ENCODE assay signal across 3 cellular contexts in genomic region chr11:75433443-75433842, GRCh38.
A peak's percentile ranks its signal among the peaks of the same experiment; 100 is the strongest.
TF ChIP-seq lines count a peak whose summit lies in the region.

No MANE protein-coding gene starts in this region.

TF ChIP-seq in HepG2, 621 proteins besides CTCF, POLR2A, EP300 and RAD21 (continues in another document):
- TF ChIP-seq, protein P1, sequence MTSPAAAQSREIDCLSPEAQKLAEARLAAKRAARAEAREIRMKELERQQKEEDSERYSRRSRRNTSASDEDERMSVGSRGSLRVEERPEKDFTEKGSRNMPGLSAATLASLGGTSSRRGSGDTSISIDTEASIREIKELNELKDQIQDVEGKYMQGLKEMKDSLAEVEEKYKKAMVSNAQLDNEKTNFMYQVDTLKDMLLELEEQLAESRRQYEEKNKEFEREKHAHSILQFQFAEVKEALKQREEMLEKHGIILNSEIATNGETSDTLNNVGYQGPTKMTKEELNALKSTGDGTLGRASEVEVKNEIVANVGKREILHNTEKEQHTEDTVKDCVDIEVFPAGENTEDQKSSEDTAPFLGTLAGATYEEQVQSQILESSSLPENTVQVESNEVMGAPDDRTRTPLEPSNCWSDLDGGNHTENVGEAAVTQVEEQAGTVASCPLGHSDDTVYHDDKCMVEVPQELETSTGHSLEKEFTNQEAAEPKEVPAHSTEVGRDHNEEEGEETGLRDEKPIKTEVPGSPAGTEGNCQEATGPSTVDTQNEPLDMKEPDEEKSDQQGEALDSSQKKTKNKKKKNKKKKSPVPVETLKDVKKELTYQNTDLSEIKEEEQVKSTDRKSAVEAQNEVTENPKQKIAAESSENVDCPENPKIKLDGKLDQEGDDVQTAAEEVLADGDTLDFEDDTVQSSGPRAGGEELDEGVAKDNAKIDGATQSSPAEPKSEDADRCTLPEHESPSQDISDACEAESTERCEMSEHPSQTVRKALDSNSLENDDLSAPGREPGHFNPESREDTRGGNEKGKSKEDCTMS (CRISPR knock-in tag; conservative IDR thresholded peaks at IDR 0.05) = no peak
- TF ChIP-seq ZFX (CRISPR knock-in tag; IDR thresholded peaks at IDR 0.05; ENCODE audit: low read depth) = 0 out of 2 replicates have a peak, but pooled peaks have one; percentile 8
- TF ChIP-seq, protein P2, sequence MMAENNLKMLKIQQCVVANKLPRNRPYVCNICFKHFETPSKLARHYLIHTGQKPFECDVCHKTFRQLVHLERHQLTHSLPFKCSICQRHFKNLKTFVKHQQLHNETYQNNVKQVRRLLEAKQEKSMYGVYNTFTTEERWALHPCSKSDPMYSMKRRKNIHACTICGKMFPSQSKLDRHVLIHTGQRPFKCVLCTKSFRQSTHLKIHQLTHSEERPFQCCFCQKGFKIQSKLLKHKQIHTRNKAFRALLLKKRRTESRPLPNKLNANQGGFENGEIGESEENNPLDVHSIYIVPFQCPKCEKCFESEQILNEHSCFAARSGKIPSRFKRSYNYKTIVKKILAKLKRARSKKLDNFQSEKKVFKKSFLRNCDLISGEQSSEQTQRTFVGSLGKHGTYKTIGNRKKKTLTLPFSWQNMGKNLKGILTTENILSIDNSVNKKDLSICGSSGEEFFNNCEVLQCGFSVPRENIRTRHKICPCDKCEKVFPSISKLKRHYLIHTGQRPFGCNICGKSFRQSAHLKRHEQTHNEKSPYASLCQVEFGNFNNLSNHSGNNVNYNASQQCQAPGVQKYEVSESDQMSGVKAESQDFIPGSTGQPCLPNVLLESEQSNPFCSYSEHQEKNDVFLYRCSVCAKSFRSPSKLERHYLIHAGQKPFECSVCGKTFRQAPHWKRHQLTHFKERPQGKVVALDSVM (CRISPR knock-in tag; IDR thresholded peaks at IDR 0.05) = no peak
- no peak for TF ChIP-seq ZMYM3 (CRISPR knock-in tag; IDR thresholded peaks at IDR 0.05)
- TF ChIP-seq NR2F2 (IDR thresholded peaks at IDR 0.05; ENCODE audit: borderline replicate concordance, low read depth) = no peak
- no peak for TF ChIP-seq KDM5B (CRISPR knock-in tag; IDR thresholded peaks at IDR 0.05; ENCODE audit: borderline replicate concordance)
- no peak for TF ChIP-seq SOX6 (IDR thresholded peaks at IDR 0.05)
- TF ChIP-seq SOX6 (CRISPR knock-in tag; IDR thresholded peaks at IDR 0.05) = no peak
- TF ChIP-seq NONO (IDR thresholded peaks at IDR 0.05) = no peak
- TF ChIP-seq NONO (CRISPR knock-in tag; conservative IDR thresholded peaks at IDR 0.05) = no peak
- no peak for TF ChIP-seq ZNF101 (CRISPR knock-in tag; IDR thresholded peaks at IDR 0.05; ENCODE audit: borderline replicate concordance, low read depth)
- no peak for TF ChIP-seq NR3C1 (CRISPR knock-in tag; IDR thresholded peaks at IDR 0.05)
- TF ChIP-seq, protein P3, sequence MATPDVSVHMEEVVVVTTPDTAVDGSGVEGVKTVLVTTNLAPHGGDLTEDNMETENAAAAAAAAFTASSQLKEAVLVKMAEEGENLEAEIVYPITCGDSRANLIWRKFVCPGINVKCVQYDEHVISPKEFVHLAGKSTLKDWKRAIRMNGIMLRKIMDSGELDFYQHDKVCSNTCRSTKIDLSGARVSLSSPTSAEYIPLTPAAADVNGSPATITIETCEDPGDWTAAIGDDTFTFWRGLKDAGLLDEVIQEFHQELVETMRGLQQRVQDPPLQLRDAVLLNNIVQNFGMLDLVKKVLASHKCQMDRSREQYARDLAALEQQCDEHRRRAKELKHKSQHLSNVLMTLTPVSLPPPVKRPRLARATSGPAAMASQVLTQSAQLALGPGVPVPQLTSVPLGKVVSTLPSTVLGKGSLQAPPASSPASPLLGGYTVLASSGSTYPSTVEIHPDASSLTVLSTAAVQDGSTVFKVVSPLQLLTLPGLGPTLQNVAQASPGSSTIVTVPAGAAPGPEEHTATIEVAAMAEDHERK (CRISPR knock-in tag; IDR thresholded peaks at IDR 0.05; ENCODE audit: low read depth) = no peak
- no peak for TF ChIP-seq ZNF616 (CRISPR knock-in tag; IDR thresholded peaks at IDR 0.05; ENCODE audit: low read depth)
- no peak for TF ChIP-seq FOXP1 (IDR thresholded peaks at IDR 0.05)
- TF ChIP-seq FOXP1 (CRISPR knock-in tag; IDR thresholded peaks at IDR 0.05) = no peak
- TF ChIP-seq CBX2 (IDR thresholded peaks at IDR 0.05; ENCODE audit: low read depth, low read length) = no peak
- no peak for TF ChIP-seq CBX2 (CRISPR knock-in tag; IDR thresholded peaks at IDR 0.05; ENCODE audit: low read depth)
- no peak for TF ChIP-seq ZMYM4 (CRISPR knock-in tag; IDR thresholded peaks at IDR 0.05)

TF ChIP-seq in H1, 55 proteins besides CTCF, POLR2A, EP300 and RAD21 (continues in another document):
- no peak for TF ChIP-seq RFX5 (IDR thresholded peaks at IDR 0.05; ENCODE audit: borderline replicate concordance, low read depth, low read length)
- no peak for TF ChIP-seq MAFK (IDR thresholded peaks at IDR 0.05; ENCODE audit: low read depth, low read length)
- TF ChIP-seq CHD1 (IDR thresholded peaks at IDR 0.05; ENCODE audit: low read depth, low read length) = no peak
- TF ChIP-seq HDAC6 (IDR thresholded peaks at IDR 0.05; ENCODE audit: low read depth, low read length) = no peak
- TF ChIP-seq SP2 (IDR thresholded peaks at IDR 0.05; ENCODE audit: low read length) = no peak
- no peak for TF ChIP-seq CEBPB (IDR thresholded peaks at IDR 0.05; ENCODE audit: low read depth, low read length)
- no peak for TF ChIP-seq ASH2L (IDR thresholded peaks at IDR 0.05; ENCODE audit: low read length)
- TF ChIP-seq KDM5A (IDR thresholded peaks at IDR 0.05; ENCODE audit: low read length) = no peak
- TF ChIP-seq YY1 (IDR thresholded peaks at IDR 0.05; ENCODE audit: low read depth, low read length) = no peak
- no peak for TF ChIP-seq CBX5 (IDR thresholded peaks at IDR 0.05; ENCODE audit: low read depth, low read length)
- no peak for TF ChIP-seq SIX5 (IDR thresholded peaks at IDR 0.05; ENCODE audit: low read depth, low read length)
- TF ChIP-seq ATF2 (IDR thresholded peaks at IDR 0.05; ENCODE audit: low read length) = no peak
- no peak for TF ChIP-seq POLR2AphosphoS5 (IDR thresholded peaks at IDR 0.05; ENCODE audit: low read depth, low read length)
- no peak for TF ChIP-seq RXRA (IDR thresholded peaks at IDR 0.05; ENCODE audit: insufficient read depth, low read depth, low read length)
- no peak for TF ChIP-seq TEAD4 (IDR thresholded peaks at IDR 0.05; ENCODE audit: low read depth, low read length)

TF ChIP-seq in neural cell, 6 proteins besides CTCF, POLR2A, EP300 and RAD21:
- TF ChIP-seq MXI1 (conservative IDR thresholded peaks at IDR 0.05; ENCODE audit: poor library complexity, severe bottlenecking) = no peak
- TF ChIP-seq SMC3 (conservative IDR thresholded peaks at IDR 0.05; ENCODE audit: poor library complexity) = no peak
- TF ChIP-seq REST (IDR thresholded peaks at IDR 0.05; ENCODE audit: borderline replicate concordance) = no peak
- TF ChIP-seq POLR2AphosphoS5 (IDR thresholded peaks at IDR 0.05) = no peak
- TF ChIP-seq TAF1 (IDR thresholded peaks at IDR 0.05; ENCODE audit: low read depth) = no peak
- no peak for TF ChIP-seq EZH2 (IDR thresholded peaks at IDR 0.05; ENCODE audit: borderline replicate concordance, insufficient read depth, low read length, poor library complexity, severe bottlenecking)
